Comparison of ENCODE assay signal across 18 cellular contexts in the genomic region with DNA sequence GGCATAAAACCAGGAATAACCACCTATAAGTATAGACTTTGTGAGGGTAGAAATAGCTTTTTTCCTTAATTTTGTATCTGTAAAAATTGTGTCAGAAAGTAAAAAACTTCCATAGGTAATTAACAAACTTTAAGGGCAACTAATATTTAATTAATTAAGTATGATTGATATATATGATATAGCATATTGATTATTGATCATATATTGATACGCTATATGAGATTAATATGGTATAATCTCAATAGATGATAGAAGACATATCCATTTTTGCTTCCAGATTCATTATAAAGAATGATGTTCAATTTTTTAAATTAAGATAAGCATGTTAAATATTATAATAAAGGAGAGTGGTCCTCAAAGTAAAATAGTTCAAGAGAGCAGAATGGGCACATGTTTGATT.
DNase-seq lines count a peak whose midpoint lies in the region; TF ChIP-seq lines count a peak whose summit lies in the region.
"Had no signal": no experiment of that assay in that cellular context is flagged by ENCODE, and none has a peak within 500 bp of the region (broad histone marks: within the 10 kb centered on the region; RNA-seq: fewer than 3 reads in every experiment).

No MANE protein-coding gene starts in this region.

- DNase-seq in SJCRH30, result no peak
- DNase-seq in stomach, result no peak
- DNase-seq in NCI-H128 (lab: John Stamatoyannopoulos, UW; ENCODE audit: unreplicated experiment), result no peak
- DNase-seq: C1 segment of cervical spinal cord; CD4-positive, alpha-beta memory T cell; CD4-positive, CD25-positive, alpha-beta regulatory T cell; CD8-positive, alpha-beta memory T cell; COR-L47; DMS 273 treated with DMSO at 0.1 percent for 48 hours; DMS153; DMS53; DMS79 had no signal

- WGBS in stomach, 5 donors, result 43 to 100% (median 74%) methylated on average over 1 of the region's 1 CpG

- H3K36me3 Mint-ChIP-seq in dendritic cell treated with granulocyte-macrophage colony-stimulating factor and Interleukin-4, amounts not matched to agents 40 ng/mL and 50 ng/mL, for 4 days (ENCODE audit: low read depth), result peaks cover 48% of the 10 kb centered on the region

- peak overlapping the region in 9 of 11 experiments; percentile 32 to 66 (median 51); a peak in 12 of 22 replicates for H3K27ac ChIP-seq in BLaER1 treated with 17β-estradiol and CSF1 and Interleukin-3, amounts not matched to agents 10 nM and 100 nM
- H3K27ac ChIP-seq in SJCRH30 (peak overlapping the region; percentile 40), stomach (no peak overlapping the region)
- H3K27ac ChIP-seq: 22Rv1, A549 had no signal

- no peak overlapping the region for H3K4me3 Mint-ChIP-seq in dendritic cell treated with granulocyte-macrophage colony-stimulating factor and Interleukin-4, amounts not matched to agents 40 ng/mL and 50 ng/mL, for 4 days
- H3K4me3 Mint-ChIP-seq: B cell; CD14-positive monocyte; CD4-positive, alpha-beta memory T cell; CD4-positive, CD25-positive, alpha-beta regulatory T cell; CD8-positive, alpha-beta memory T cell had no signal

- H3K4me1 Mint-ChIP-seq in dendritic cell treated with granulocyte-macrophage colony-stimulating factor and Interleukin-4, amounts not matched to agents 40 ng/mL and 50 ng/mL, for 4 days (ENCODE audit: low read depth), result peaks cover 52% of the 10 kb centered on the region

- TF ChIP-seq CTCF in stomach (IDR thresholded peaks at IDR 0.05), result no peak

- peak overlapping the region in 8 of 11 experiments; percentile 45 to 85 (median 71); a peak in 14 of 22 replicates for H3K4me2 ChIP-seq in BLaER1 treated with 17β-estradiol and CSF1 and Interleukin-3, amounts not matched to agents 10 nM and 100 nM
- H3K4me2 ChIP-seq: A549 had no signal

- H3K9me3 ChIP-seq in BLaER1 treated with 17β-estradiol and CSF1 and Interleukin-3, amounts not matched to agents 10 nM and 100 nM (replicated peaks in 1 of 11), result peaks cover 20 to 49% (median 33%) of the 10 kb centered on the region in 11 experiments
- H3K9me3 ChIP-seq in SJCRH30 (replicated peaks), result peaks cover 11% of the 10 kb centered on the region; the same call in 1 of the 2 replicates
- peaks cover 3 to 6% (median 4%) of the 10 kb centered on the region in 4 donors for H3K9me3 ChIP-seq in stomach
- H3K9me3 ChIP-seq: A549 had no signal

- H3K9ac ChIP-seq in BLaER1 treated with 17β-estradiol and CSF1 and Interleukin-3, amounts not matched to agents 10 nM and 100 nM, result peak overlapping the region in 1 of 11 experiments; percentile 24; a peak in 1 of 22 replicates

- intact Hi-C loops in dendritic cell treated with granulocyte-macrophage colony-stimulating factor and Interleukin-4, amounts not matched to agents 40 ng/mL and 50 ng/mL, for 4 days (cut with micrococcal nuclease), result no loop called here
- intact Hi-C loops in stomach (cut with DNase I; ENCODE audit: low total_unique reads), result no loop called here

- H3K36me3 ChIP-seq in BLaER1 treated with 17β-estradiol and CSF1 and Interleukin-3, amounts not matched to agents 10 nM and 100 nM, result peaks cover 0 to 5% (median 0%) of the 10 kb centered on the region in 11 experiments; a peak in 3 of 22 replicates
- H3K36me3 ChIP-seq in SJCRH30, result no peaks in the 10 kb centered on the region
- no peaks in the 10 kb centered on the region for H3K36me3 ChIP-seq in stomach

- no peaks in the 10 kb centered on the region for H3K27me3 Mint-ChIP-seq in dendritic cell treated with granulocyte-macrophage colony-stimulating factor and Interleukin-4, amounts not matched to agents 40 ng/mL and 50 ng/mL, for 4 days
- H3K27me3 Mint-ChIP-seq: B cell had no signal

- TF ChIP-seq EP300 in stomach (IDR thresholded peaks at IDR 0.05), result no peak

- peaks cover 20 to 58% (median 25%) of the 10 kb centered on the region in 10 experiments for H3K4me1 ChIP-seq in BLaER1 treated with 17β-estradiol and CSF1 and Interleukin-3, amounts not matched to agents 10 nM and 100 nM
- peaks cover 14% of the 10 kb centered on the region for H3K4me1 ChIP-seq in SJCRH30
- no peaks in the 10 kb centered on the region for H3K4me1 ChIP-seq in stomach
- H3K4me1 ChIP-seq: A549 had no signal

- no peaks in the 10 kb centered on the region for H3K27me3 ChIP-seq in BLaER1 treated with 17β-estradiol and CSF1 and Interleukin-3, amounts not matched to agents 10 nM and 100 nM
- H3K27me3 ChIP-seq in SJCRH30 (no peaks in the 10 kb centered on the region), stomach (no peaks in the 10 kb centered on the region)

- no peak overlapping the region for H3K4me3 ChIP-seq in BLaER1 treated with 17β-estradiol and CSF1 and Interleukin-3, amounts not matched to agents 10 nM and 100 nM
- H3K4me3 ChIP-seq in SJCRH30 (no peak overlapping the region), stomach (no peak overlapping the region)
- H3K4me3 ChIP-seq: A549 had no signal

- H3K27ac Mint-ChIP-seq in dendritic cell treated with granulocyte-macrophage colony-stimulating factor and Interleukin-4, amounts not matched to agents 40 ng/mL and 50 ng/mL, for 4 days, result peak overlapping the region; percentile 93
- H3K27ac Mint-ChIP-seq: B cell; CD4-positive, alpha-beta memory T cell; CD4-positive, CD25-positive, alpha-beta regulatory T cell; CD8-positive, alpha-beta memory T cell had no signal

- H4K20me1 ChIP-seq in BLaER1 treated with 17β-estradiol and CSF1 and Interleukin-3, amounts not matched to agents 10 nM and 100 nM, result no peaks in the 10 kb centered on the region

- peaks cover 20% of the 10 kb centered on the region for H3K9me3 Mint-ChIP-seq in dendritic cell treated with granulocyte-macrophage colony-stimulating factor and Interleukin-4, amounts not matched to agents 40 ng/mL and 50 ng/mL, for 4 days

- TF ChIP-seq POLR2A in stomach (IDR thresholded peaks at IDR 0.05), result no peak

Comparison
In these comparisons a context has a peak if more than half of its experiments do, and no peak if none do; other contexts are left out.
1. H3K27ac ChIP-seq: peak in BLaER1 treated with 17β-estradiol and CSF1 and Interleukin-3, amounts not matched to agents 10 nM and 100 nM (9 of 11) and SJCRH30 (single experiment); none in stomach (0 of 5).